ENCODE assay signal across 9 cellular contexts in the genomic region with DNA sequence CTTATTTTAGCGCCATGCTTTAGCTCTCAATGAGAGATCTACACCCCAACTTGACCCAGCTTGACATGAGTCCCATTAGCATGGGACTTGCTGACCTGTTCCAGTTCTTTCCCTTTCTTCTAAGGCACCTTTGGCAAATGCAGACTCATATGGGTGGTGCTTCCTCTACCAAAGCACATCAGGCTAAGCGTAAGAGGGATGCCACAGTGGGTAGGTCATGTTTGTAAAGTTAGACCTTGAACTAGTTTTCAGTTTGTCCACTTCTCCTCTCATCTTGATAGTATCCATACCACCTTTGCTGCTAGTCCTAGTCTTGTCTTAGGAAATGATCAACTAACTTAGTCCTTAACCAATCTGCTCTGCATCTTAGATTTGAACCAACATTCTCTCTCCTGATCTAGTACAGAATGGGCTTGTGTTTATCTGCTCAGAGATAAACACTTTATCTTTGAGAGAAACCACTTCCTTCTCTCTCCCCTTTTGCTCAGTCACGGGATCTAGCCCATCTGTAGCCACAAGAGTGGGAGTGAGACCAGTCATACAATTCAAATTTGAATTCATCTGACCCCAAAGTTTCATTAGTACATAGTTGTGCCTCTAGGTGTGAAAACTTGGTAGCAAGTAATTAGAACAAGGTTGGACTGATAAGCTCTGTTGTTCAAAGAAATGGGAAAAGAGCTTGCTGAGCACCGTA.
A peak's percentile ranks its signal among the peaks of the same experiment; 100 is the strongest.
DNase-seq lines count a peak whose midpoint lies in the region; ATAC-seq, FAIRE-seq and TF ChIP-seq lines count a peak whose summit lies in the region.
"Had no signal": no experiment of that assay in that cellular context is flagged by ENCODE, and none has a peak within 500 bp of the region (broad histone marks: within the 10 kb centered on the region; RNA-seq: fewer than 3 reads in every experiment).

No MANE protein-coding gene starts in this region.

- H3K4me3 ChIP-seq in foreskin fibroblast (ENCODE audit: low read depth in 1 of 2, low read length in 2 of 2), result no peak overlapping the region

- TF ChIP-seq CTCF in mesothelial cell of epicardium (IDR thresholded peaks at IDR 0.05; ENCODE audit: unreplicated experiment) (no peak), foreskin fibroblast (IDR thresholded peaks at IDR 0.05; ENCODE audit: low read depth, low read length) (no peak)

- H3K4me1 Mint-ChIP-seq in mesothelial cell of epicardium, result no peaks in the 10 kb centered on the region

- DNase-seq in GM12891 (ENCODE audit: insufficient read length, low spot score) (no peak), mesothelial cell of epicardium (ENCODE audit: low spot score in 2 of 2, unreplicated experiment in 2 of 2) (no peak), NK-92 (lab: John Stamatoyannopoulos, UW; ENCODE audit: unreplicated experiment) (no peak), NCI-H1694 treated with DMSO at 0.1 percent for 48 hours (lab: John Stamatoyannopoulos, UW) (no peak), foreskin fibroblast (no peak)
- DNase-seq in activated naive CD4-positive, alpha-beta T cell treated with anti-CD3 and anti-CD28 coated beads, Interleukin-2, amount 50 U/mL, for 72 hours (ENCODE audit: low spot score in 2 of 2), result no peak
- DNase-seq: NCI-H510A had no signal

- no peak overlapping the region for H3K4me3 Mint-ChIP-seq in mesothelial cell of epicardium

- no peak overlapping the region for H3K27ac Mint-ChIP-seq in activated naive CD4-positive, alpha-beta T cell treated with anti-CD3 and anti-CD28 coated beads, Interleukin-2, amount 50 U/mL, for 72 hours
- H3K27ac Mint-ChIP-seq in mesothelial cell of epicardium, result no peak overlapping the region

- ATAC-seq in GM21381 (IDR thresholded peaks at IDR 0.05; ENCODE audit: unreplicated experiment) (peak; percentile 78), HG03520 (IDR thresholded peaks at IDR 0.05; ENCODE audit: unreplicated experiment) (peak; percentile 84)
- peak; percentile 85 to 88 for ATAC-seq in activated naive CD4-positive, alpha-beta T cell treated with anti-CD3 and anti-CD28 coated beads, Interleukin-2, amount 50 U/mL, for 72 hours

- peak; percentile 79 for FAIRE-seq in GM12891 (lab: Jason Lieb, UNC)

- H3K27me3 Mint-ChIP-seq in mesothelial cell of epicardium (ENCODE audit: low read depth), result peaks cover 14% of the 10 kb centered on the region

- peaks cover 15 to 28% of the 10 kb centered on the region in 2 donors for H3K9me3 Mint-ChIP-seq in activated naive CD4-positive, alpha-beta T cell treated with anti-CD3 and anti-CD28 coated beads, Interleukin-2, amount 50 U/mL, for 72 hours
- peaks cover 22% of the 10 kb centered on the region for H3K9me3 Mint-ChIP-seq in mesothelial cell of epicardium

- no peak for TF ChIP-seq POLR2A in GM12891 (IDR thresholded peaks at IDR 0.05; ENCODE audit: low read depth, low read length)

- peaks cover 24 to 25% of the 10 kb centered on the region in 2 donors for H3K36me3 Mint-ChIP-seq in activated naive CD4-positive, alpha-beta T cell treated with anti-CD3 and anti-CD28 coated beads, Interleukin-2, amount 50 U/mL, for 72 hours
- peaks cover 2% of the 10 kb centered on the region for H3K36me3 Mint-ChIP-seq in mesothelial cell of epicardium

TF ChIP-seq in GM12891, 5 proteins besides CTCF, POLR2A, EP300 and RAD21:
- TF ChIP-seq POLR2AphosphoS5 (IDR thresholded peaks at IDR 0.05; ENCODE audit: low read depth, low read length), result no peak
- TF ChIP-seq POU2F2 (IDR thresholded peaks at IDR 0.05; ENCODE audit: low read depth, low read length), result peak; percentile 65
- peak; percentile 61 for TF ChIP-seq SPI1 (IDR thresholded peaks at IDR 0.05; ENCODE audit: low read depth, low read length)
- TF ChIP-seq TAF1 (IDR thresholded peaks at IDR 0.05; ENCODE audit: low read depth, low read length), result no peak
